In the genomic region with DNA sequence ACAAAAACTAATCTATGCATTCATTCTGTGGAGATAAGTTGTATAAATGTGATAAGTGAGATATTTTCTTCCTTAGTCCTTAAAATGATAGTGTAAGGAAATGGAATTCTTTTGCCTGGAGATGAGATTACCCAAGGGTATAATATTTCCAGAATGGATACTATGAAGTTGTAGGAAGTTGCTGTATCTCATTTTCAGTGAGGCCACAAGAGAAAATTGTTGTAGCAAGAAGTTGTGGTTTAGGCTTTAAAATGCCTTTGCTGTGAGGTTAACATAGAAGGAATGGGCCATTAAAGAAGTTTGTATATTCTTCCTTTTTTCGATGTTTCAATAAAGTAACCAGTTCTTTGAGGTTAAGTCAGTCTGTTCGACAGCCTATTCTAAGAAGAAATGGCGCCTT, we compare ENCODE assay signal across 17 cellular contexts.
"Had no signal": no experiment of that assay in that cellular context is flagged by ENCODE, and none has a peak within 500 bp of the region (broad histone marks: within the 10 kb centered on the region; RNA-seq: fewer than 3 reads in every experiment).

No MANE protein-coding gene starts in this region.

- H3K27me3 ChIP-seq: tibial nerve had no signal

- H3K27ac ChIP-seq: tibial nerve had no signal

- H3K4me1 ChIP-seq: tibial nerve had no signal

- H3K9me3 ChIP-seq: tibial nerve had no signal

- H3K4me3 ChIP-seq: tibial nerve had no signal

- ATAC-seq: activated CD4-positive, CD25-positive, alpha-beta regulatory T cell treated with anti-CD3 and anti-CD28 coated beads, Interleukin-2, amount 50 U/mL, for 24 hours; activated CD8-positive, alpha-beta T cell treated with anti-CD3 and anti-CD28 coated beads, Interleukin-2, amount 10 ng/mL, durations not matched to agents 7 days and 5 days; left lobe of liver; stimulated activated naive CD8-positive, alpha-beta T cell treated with anti-CD3 and anti-CD28 coated beads, Interleukin-15, Interleukin-2, amounts not matched to agents 100 U/mL and 50 U/mL, for 24 hours had no signal

- DNase-seq: activated CD4-positive, alpha-beta T cell treated with anti-CD3 and anti-CD28 coated beads, Interleukin-2, amount 10 ng/mL, durations not matched to agents 7 days and 5 days; activated CD8-positive, alpha-beta T cell treated with anti-CD3 and anti-CD28 coated beads, Interleukin-2, amount 10 ng/mL, durations not matched to agents 7 days and 5 days; activated naive CD4-positive, alpha-beta T cell treated with Interleukin-2 at 50 U/mL for 16 hours; activated T-cell treated with anti-CD3 and anti-CD28 coated beads, Interleukin-2, amount 50 U/mL, for 24 hours; aorta; dermis blood vessel endothelial cell; effector memory CD4-positive, alpha-beta T cell; head of caudate nucleus; kidney; retina; stimulated activated CD4-positive, alpha-beta T cell treated with anti-CD3 and anti-CD28 coated beads, Interleukin-12 subunit alpha, Interleukin-12 subunit beta, amount 100 ng/mL, for 4 hours; stimulated activated CD4-positive, alpha-beta T cell treated with anti-CD3 and anti-CD28 coated beads, Interleukin-2, amount 100 ng/mL, for 24 hours; stimulated activated naive CD8-positive, alpha-beta T cell treated with anti-CD3 and anti-CD28 coated beads, Interleukin-15, Interleukin-2, amounts not matched to agents 100 U/mL and 50 U/mL, for 24 hours; T1000 had no signal
